8 cellular contexts compared by ENCODE assay signal in genomic region chr11:77820565-77821348, GRCh38. TPM values are rescaled to one million over a fixed set of nuclear protein-coding genes. Genes with fewer than 3 reads are reported as not detected.
DNase-seq lines count a peak whose midpoint lies in the region; ATAC-seq and TF ChIP-seq lines count a peak whose summit lies in the region.

Gene AAMDC (plus strand): TSS chr11:77821144. CDS start chr11:77842497, 21,353 bp downstream.
A gene with protein sequence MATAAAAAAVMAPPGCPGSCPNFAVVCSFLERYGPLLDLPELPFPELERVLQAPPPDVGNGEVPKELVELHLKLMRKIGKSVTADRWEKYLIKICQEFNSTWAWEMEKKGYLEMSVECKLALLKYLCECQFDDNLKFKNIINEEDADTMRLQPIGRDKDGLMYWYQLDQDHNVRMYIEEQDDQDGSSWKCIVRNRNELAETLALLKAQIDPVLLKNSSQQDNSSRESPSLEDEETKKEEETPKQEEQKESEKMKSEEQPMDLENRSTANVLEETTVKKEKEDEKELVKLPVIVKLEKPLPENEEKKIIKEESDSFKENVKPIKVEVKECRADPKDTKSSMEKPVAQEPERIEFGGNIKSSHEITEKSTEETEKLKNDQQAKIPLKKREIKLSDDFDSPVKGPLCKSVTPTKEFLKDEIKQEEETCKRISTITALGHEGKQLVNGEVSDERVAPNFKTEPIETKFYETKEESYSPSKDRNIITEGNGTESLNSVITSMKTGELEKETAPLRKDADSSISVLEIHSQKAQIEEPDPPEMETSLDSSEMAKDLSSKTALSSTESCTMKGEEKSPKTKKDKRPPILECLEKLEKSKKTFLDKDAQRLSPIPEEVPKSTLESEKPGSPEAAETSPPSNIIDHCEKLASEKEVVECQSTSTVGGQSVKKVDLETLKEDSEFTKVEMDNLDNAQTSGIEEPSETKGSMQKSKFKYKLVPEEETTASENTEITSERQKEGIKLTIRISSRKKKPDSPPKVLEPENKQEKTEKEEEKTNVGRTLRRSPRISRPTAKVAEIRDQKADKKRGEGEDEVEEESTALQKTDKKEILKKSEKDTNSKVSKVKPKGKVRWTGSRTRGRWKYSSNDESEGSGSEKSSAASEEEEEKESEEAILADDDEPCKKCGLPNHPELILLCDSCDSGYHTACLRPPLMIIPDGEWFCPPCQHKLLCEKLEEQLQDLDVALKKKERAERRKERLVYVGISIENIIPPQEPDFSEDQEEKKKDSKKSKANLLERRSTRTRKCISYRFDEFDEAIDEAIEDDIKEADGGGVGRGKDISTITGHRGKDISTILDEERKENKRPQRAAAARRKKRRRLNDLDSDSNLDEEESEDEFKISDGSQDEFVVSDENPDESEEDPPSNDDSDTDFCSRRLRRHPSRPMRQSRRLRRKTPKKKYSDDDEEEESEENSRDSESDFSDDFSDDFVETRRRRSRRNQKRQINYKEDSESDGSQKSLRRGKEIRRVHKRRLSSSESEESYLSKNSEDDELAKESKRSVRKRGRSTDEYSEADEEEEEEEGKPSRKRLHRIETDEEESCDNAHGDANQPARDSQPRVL (N-terminal part only) (minus strand): TSS chr11:77820722. CDS start chr11:77820714, 8 bp downstream.

- H3K4me1 ChIP-seq in BE2C, result no peaks in the 10 kb centered on the region

- CTCF ChIA-PET in activated CD4-positive, alpha-beta T cell treated with anti-CD3 and anti-CD28 coated beads for 36 hours (lab: Charles Lee), result interaction anchor here (1.0 kb wide), 1 partner anchor 174 kb away, joined by 4 read pairs; the partner anchor contains the start of gene INTS4

- no peaks in the 10 kb centered on the region for H3K9me3 Mint-ChIP-seq in activated CD4-positive, alpha-beta T cell treated with anti-CD3 and anti-CD28 coated beads for 36 hours (ENCODE audit: low read depth)

- H3K36me3 Mint-ChIP-seq in activated CD4-positive, alpha-beta T cell treated with anti-CD3 and anti-CD28 coated beads for 36 hours (ENCODE audit: low read depth), result peaks cover 2% of the 10 kb centered on the region

- TF ChIP-seq CTCF in BE2C (IDR thresholded peaks at IDR 0.05; ENCODE audit: low read depth, low read length), result peak; percentile 67

- intact Hi-C loops in activated CD4-positive, alpha-beta T cell treated with anti-CD3 and anti-CD28 coated beads for 36 hours (cut with DNase I, micrococcal nuclease), result loop anchor here (1.0 to 5.0 kb wide), 9 partner anchors 174 to 1440 kb away; partner anchors contain the start of genes ALG8 (in 2 of the 2), INTS4 (in 2 of the 2), CLNS1A (in 1 of the 2) and GAB2 (in 1 of the 2)
- intact Hi-C loops in left colon (cut with DNase I, micrococcal nuclease), result no loop called here

- H3K9me3 ChIP-seq in BE2C, result no peaks in the 10 kb centered on the region

- ATAC-seq in HG03439 (IDR thresholded peaks at IDR 0.05; ENCODE audit: unreplicated experiment) (peak; percentile 85), left colon (peak; percentile 87)
- peak; percentile 88 for ATAC-seq in activated CD4-positive, alpha-beta T cell treated with anti-CD3 and anti-CD28 coated beads for 36 hours

- POLR2A ChIA-PET in activated CD4-positive, alpha-beta T cell treated with anti-CD3 and anti-CD28 coated beads for 36 hours (lab: Charles Lee), result interaction anchor here (2.5 kb wide), 1 partner anchor 174 kb away, joined by 8 read pairs; the partner anchor contains the start of gene INTS4

- peak within 1 kb of the TSS; percentile 97 for H3K4me3 Mint-ChIP-seq in activated CD4-positive, alpha-beta T cell treated with anti-CD3 and anti-CD28 coated beads for 36 hours

- H3K4me3 ChIP-seq in BE2C (ENCODE audit: low read depth, low read length), result peak within 1 kb of the TSS; percentile 99

- H3K27ac Mint-ChIP-seq in activated CD4-positive, alpha-beta T cell treated with anti-CD3 and anti-CD28 coated beads for 36 hours, result peak within 1 kb of the TSS; percentile 98

- peaks cover 35% of the 10 kb centered on the region for H3K4me1 Mint-ChIP-seq in activated CD4-positive, alpha-beta T cell treated with anti-CD3 and anti-CD28 coated beads for 36 hours

- H3K27ac ChIP-seq in cingulate gyrus (ENCODE audit: low read depth, low read length), result peak within 1 kb of the TSS; percentile 88

- no peaks in the 10 kb centered on the region for H3K27me3 ChIP-seq in BE2C

- DNase-seq in BE2C, result peak; percentile 100
- DNase-seq in NCI-H510A (lab: John Stamatoyannopoulos, UW), result peak; percentile 97
- peak; percentile 99 for DNase-seq in activated CD4-positive, alpha-beta T cell treated with anti-CD3 and anti-CD28 coated beads for 36 hours
- DNase-seq in left colon, result peak; percentile 99 to 100
- peak; percentile 97 for DNase-seq in stimulated activated CD4-positive, alpha-beta T cell treated with anti-CD3 and anti-CD28 coated beads, Interleukin-1b, Interleukin-23, amount 100 ng/mL, for 48 hours

- no peaks in the 10 kb centered on the region for H3K27me3 Mint-ChIP-seq in activated CD4-positive, alpha-beta T cell treated with anti-CD3 and anti-CD28 coated beads for 36 hours

- peak; percentile 69 for TF ChIP-seq POLR2A in GM19193 (IDR thresholded peaks at IDR 0.05; ENCODE audit: extremely low read depth, insufficient read depth, insufficient read length)

- H3K36me3 ChIP-seq in BE2C, result no peaks in the 10 kb centered on the region

RNA-seq across cellular contexts. Expression of gene AAMDC, which starts in this region (rescaled TPM):
- 36.4 TPM for polyA plus RNA-seq in BE2C (2012; ENCODE audit: insufficient read depth, insufficient read length, low read depth)
- 1 to 10 TPM; 4.8 to 5.3 TPM for total RNA-seq in activated CD4-positive, alpha-beta T cell treated with anti-CD3 and anti-CD28 coated beads for 36 hours
- total RNA-seq in left colon, result 10 to 100 TPM; 20.6 to 36.1 TPM

RNA-seq across cellular contexts. Expression of the second gene that starts in this region (rescaled TPM):
- polyA plus RNA-seq in BE2C (2012; ENCODE audit: insufficient read depth, insufficient read length, low read depth), result 30.2 TPM
- 10 to 100 TPM; 49.9 to 59.2 TPM for total RNA-seq in activated CD4-positive, alpha-beta T cell treated with anti-CD3 and anti-CD28 coated beads for 36 hours
- 10 to 100 TPM; 47.5 to 47.7 TPM for total RNA-seq in left colon

Comparison
In these comparisons a context has a peak if more than half of its experiments do, and no peak if none do; other contexts are left out.
1. Peak in every context shown above with its lines: DNase-seq, ATAC-seq, H3K4me3 ChIP-seq and H3K27ac ChIP-seq.
2. intact Hi-C loops: an anchor here in activated CD4-positive, alpha-beta T cell treated with anti-CD3 and anti-CD28 coated beads for 36 hours (1.0 to 5.0 kb wide); none called in left colon.